34 cellular contexts compared by ENCODE assay signal in genomic region chr1:244029137-244029536, GRCh38. TPM values are rescaled to one million over a fixed set of nuclear protein-coding genes. Genes with fewer than 3 reads are reported as not detected.
DNase-seq lines count a peak whose midpoint lies in the region; ATAC-seq and TF ChIP-seq lines count a peak whose summit lies in the region.
"Had no signal": no experiment of that assay in that cellular context is flagged by ENCODE, and none has a peak within 500 bp of the region (broad histone marks: within the 10 kb centered on the region; RNA-seq: fewer than 3 reads in every experiment).

No MANE protein-coding gene starts in this region.

- no peak for TF ChIP-seq EP300 in transverse colon (IDR thresholded peaks at IDR 0.05; ENCODE audit: low read depth)

- DNase-seq in BE2C: no peak
- no peak for DNase-seq in HFFc6
- peak; percentile 7 for DNase-seq in iris pigment epithelial cell (ENCODE audit: low read depth)
- DNase-seq in NCI-H82 treated with DMSO at 0.1 percent for 48 hours (lab: John Stamatoyannopoulos, UW; ENCODE audit: unreplicated experiment): no peak
- DNase-seq in transverse colon: no peak
- no peak for DNase-seq in stimulated activated naive CD8-positive, alpha-beta T cell treated with anti-CD3 and anti-CD28 coated beads, Interleukin-15, Interleukin-2, amounts not matched to agents 100 U/mL and 50 U/mL, for 24 hours
- no peak for DNase-seq in SIG-M5 treated with dmso at 0.1 percent for 504 hours (lab: John Stamatoyannopoulos, UW; ENCODE audit: unreplicated experiment)
- DNase-seq: activated CD4-positive, alpha-beta memory T cell treated with anti-CD3 and anti-CD28 coated beads for 36 hours; activated CD8-positive, alpha-beta memory T cell treated with anti-CD3 and anti-CD28 coated beads, Interleukin-2, amount 50 U/mL, for 4 hours; CD8-positive, alpha-beta memory T cell; endodermal cell; hypothalamus; KBM-7; left ventricle myocardium superior; MG63; naive thymus-derived CD4-positive, alpha-beta T cell; NCI-H1417; NCI-H2107; NCI-H446 treated with DMSO at 0.1 percent for 48 hours; nucleus accumbens; Peyer's patch; SIG-M5; stimulated activated naive CD4-positive, alpha-beta T cell; T-cell had no signal

- in situ Hi-C loops in transverse colon (cut with MboI; ENCODE audit: low pct_ligation_motif_present in 1 of 4, low pct_unique_long_range_greater_than_20kb in 1 of 4, low sequenced_read_pairs in 3 of 4): loop anchor here in 1 of 4 donors (25.0 kb wide), 1 partner anchor 233 kb away; no protein-coding TSS in a partner anchor

- ATAC-seq in SK-N-SH treated with all-trans-retinoic acid at 6 μM for 48 hours: peak; percentile 45; the same call in 2 of the 3 replicates
- ATAC-seq in stimulated activated naive CD8-positive, alpha-beta T cell treated with anti-CD3 and anti-CD28 coated beads, Interleukin-15, Interleukin-2, amounts not matched to agents 100 U/mL and 50 U/mL, for 24 hours: no peak
- ATAC-seq: activated CD4-positive, CD25-positive, alpha-beta regulatory T cell treated with anti-CD3 and anti-CD28 coated beads, Interleukin-2, amount 50 U/mL, for 24 hours; activated T-helper 17 cell treated with anti-CD3 and anti-CD28 coated beads, Interleukin-2, amount 50 U/mL, for 72 hours; gastroesophageal sphincter; HCT116; naive thymus-derived CD4-positive, alpha-beta T cell; T-cell had no signal

- H3K9me3 ChIP-seq in BE2C (no peaks in the 10 kb centered on the region), transverse colon (no peaks in the 10 kb centered on the region)
- H3K9me3 ChIP-seq: esophagus muscularis mucosa, gastroesophageal sphincter, MG63, Peyer's patch, thoracic aorta, vagina had no signal

- no peaks in the 10 kb centered on the region for H3K4me1 Mint-ChIP-seq in HFFc6 (ENCODE audit: low read depth)
- H3K4me1 Mint-ChIP-seq: activated naive CD4-positive, alpha-beta T cell treated with anti-CD3 and anti-CD28 coated beads, Interleukin-2, amount 50 U/mL, for 24 hours; activated T-helper 17 cell treated with anti-CD3 and anti-CD28 coated beads, Interleukin-2, amount 50 U/mL, for 72 hours; CD8-positive, alpha-beta memory T cell; endodermal cell; naive thymus-derived CD4-positive, alpha-beta T cell; T-cell had no signal

- H3K9me3 Mint-ChIP-seq in HFFc6: no peaks in the 10 kb centered on the region
- H3K9me3 Mint-ChIP-seq: activated CD4-positive, alpha-beta memory T cell treated with anti-CD3 and anti-CD28 coated beads for 36 hours; activated naive CD4-positive, alpha-beta T cell treated with anti-CD3 and anti-CD28 coated beads, Interleukin-2, amount 50 U/mL, for 24 hours; activated T-helper 17 cell treated with anti-CD3 and anti-CD28 coated beads, Interleukin-2, amount 50 U/mL, for 72 hours; CD8-positive, alpha-beta memory T cell; dendritic cell treated with granulocyte-macrophage colony-stimulating factor and Interleukin-4, amounts not matched to agents 40 ng/mL and 50 ng/mL, for 4 days; naive thymus-derived CD4-positive, alpha-beta T cell; T-cell had no signal

- no peaks in the 10 kb centered on the region for H3K36me3 Mint-ChIP-seq in HFFc6 (ENCODE audit: low read depth)
- H3K36me3 Mint-ChIP-seq: activated CD4-positive, alpha-beta memory T cell treated with anti-CD3 and anti-CD28 coated beads for 36 hours; activated naive CD4-positive, alpha-beta T cell treated with anti-CD3 and anti-CD28 coated beads, Interleukin-2, amount 50 U/mL, for 24 hours; CD8-positive, alpha-beta memory T cell; naive thymus-derived CD4-positive, alpha-beta T cell; T-cell had no signal

- H3K27ac Mint-ChIP-seq in HFFc6: no peak overlapping the region
- H3K27ac Mint-ChIP-seq: activated CD4-positive, alpha-beta memory T cell treated with anti-CD3 and anti-CD28 coated beads for 36 hours; activated naive CD4-positive, alpha-beta T cell treated with anti-CD3 and anti-CD28 coated beads, Interleukin-2, amount 50 U/mL, for 24 hours; activated T-helper 17 cell treated with anti-CD3 and anti-CD28 coated beads, Interleukin-2, amount 50 U/mL, for 72 hours; CD8-positive, alpha-beta memory T cell; dendritic cell treated with granulocyte-macrophage colony-stimulating factor and Interleukin-4, amounts not matched to agents 40 ng/mL and 50 ng/mL, for 4 days; endodermal cell; naive thymus-derived CD4-positive, alpha-beta T cell; T-cell had no signal

- peak; percentile 47 for TF ChIP-seq CTCF in BE2C (IDR thresholded peaks at IDR 0.05; ENCODE audit: low read depth, low read length)
- peak; percentile 36 for TF ChIP-seq CTCF in HFFc6 (IDR thresholded peaks at IDR 0.05)
- TF ChIP-seq CTCF in transverse colon (IDR thresholded peaks at IDR 0.05): no peak

- no peak for TF ChIP-seq POLR2A in transverse colon (IDR thresholded peaks at IDR 0.05)

- H3K36me3 ChIP-seq in BE2C (no peaks in the 10 kb centered on the region), transverse colon (no peaks in the 10 kb centered on the region)
- H3K36me3 ChIP-seq: esophagus muscularis mucosa, gastroesophageal sphincter, MG63, Peyer's patch, thoracic aorta, vagina had no signal

- H3K27me3 ChIP-seq in BE2C (no peaks in the 10 kb centered on the region), transverse colon (no peaks in the 10 kb centered on the region)
- H3K27me3 ChIP-seq: esophagus muscularis mucosa, gastroesophageal sphincter, Peyer's patch, vagina had no signal

- H3K4me1 ChIP-seq in BE2C (peaks cover 4% of the 10 kb centered on the region; the same call in 1 of the 2 replicates), transverse colon (no peaks in the 10 kb centered on the region)
- H3K4me1 ChIP-seq: esophagus muscularis mucosa, gastroesophageal sphincter, Peyer's patch, vagina had no signal

- WGBS in transverse colon (ENCODE audit: low coverage in 1 of 2), 2 donors: 61 to 77% methylated on average over 3 of the region's 3 CpGs

- H3K27ac ChIP-seq in transverse colon: no peak overlapping the region
- H3K27ac ChIP-seq: esophagus muscularis mucosa, gastroesophageal sphincter, Peyer's patch, thoracic aorta, vagina had no signal

- H3K4me3 Mint-ChIP-seq in HFFc6: no peak overlapping the region
- H3K4me3 Mint-ChIP-seq: activated CD4-positive, alpha-beta memory T cell treated with anti-CD3 and anti-CD28 coated beads for 36 hours; activated naive CD4-positive, alpha-beta T cell treated with anti-CD3 and anti-CD28 coated beads, Interleukin-2, amount 50 U/mL, for 24 hours; activated T-helper 17 cell treated with anti-CD3 and anti-CD28 coated beads, Interleukin-2, amount 50 U/mL, for 72 hours; CD8-positive, alpha-beta memory T cell; dendritic cell treated with granulocyte-macrophage colony-stimulating factor and Interleukin-4, amounts not matched to agents 40 ng/mL and 50 ng/mL, for 4 days; endodermal cell; naive thymus-derived CD4-positive, alpha-beta T cell; T-cell had no signal

- H3K27me3 Mint-ChIP-seq in HFFc6 (ENCODE audit: insufficient read depth): peaks cover 16% of the 10 kb centered on the region

- H3K4me3 ChIP-seq in BE2C (ENCODE audit: low read depth, low read length) (no peak overlapping the region), transverse colon (no peak overlapping the region)
- H3K4me3 ChIP-seq: esophagus muscularis mucosa, gastroesophageal sphincter, MG63, Peyer's patch, thoracic aorta, vagina had no signal

- intact Hi-C loops in transverse colon (cut with DNase I; ENCODE audit: low total_unique reads): no loop called here

TF ChIP-seq in SK-N-SH treated with all-trans-retinoic acid at 6 μM for 48 hours, 23 proteins besides CTCF, POLR2A, EP300 and RAD21:
- TF ChIP-seq, protein P1, sequence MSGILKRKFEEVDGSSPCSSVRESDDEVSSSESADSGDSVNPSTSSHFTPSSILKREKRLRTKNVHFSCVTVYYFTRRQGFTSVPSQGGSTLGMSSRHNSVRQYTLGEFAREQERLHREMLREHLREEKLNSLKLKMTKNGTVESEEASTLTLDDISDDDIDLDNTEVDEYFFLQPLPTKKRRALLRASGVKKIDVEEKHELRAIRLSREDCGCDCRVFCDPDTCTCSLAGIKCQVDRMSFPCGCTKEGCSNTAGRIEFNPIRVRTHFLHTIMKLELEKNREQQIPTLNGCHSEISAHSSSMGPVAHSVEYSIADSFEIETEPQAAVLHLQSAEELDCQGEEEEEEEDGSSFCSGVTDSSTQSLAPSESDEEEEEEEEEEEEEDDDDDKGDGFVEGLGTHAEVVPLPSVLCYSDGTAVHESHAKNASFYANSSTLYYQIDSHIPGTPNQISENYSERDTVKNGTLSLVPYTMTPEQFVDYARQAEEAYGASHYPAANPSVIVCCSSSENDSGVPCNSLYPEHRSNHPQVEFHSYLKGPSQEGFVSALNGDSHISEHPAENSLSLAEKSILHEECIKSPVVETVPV (CRISPR knock-in tag; IDR thresholded peaks at IDR 0.05): no peak
- no peak for TF ChIP-seq ZC3H10 (CRISPR knock-in tag; IDR thresholded peaks at IDR 0.05)
- TF ChIP-seq, protein P2, sequence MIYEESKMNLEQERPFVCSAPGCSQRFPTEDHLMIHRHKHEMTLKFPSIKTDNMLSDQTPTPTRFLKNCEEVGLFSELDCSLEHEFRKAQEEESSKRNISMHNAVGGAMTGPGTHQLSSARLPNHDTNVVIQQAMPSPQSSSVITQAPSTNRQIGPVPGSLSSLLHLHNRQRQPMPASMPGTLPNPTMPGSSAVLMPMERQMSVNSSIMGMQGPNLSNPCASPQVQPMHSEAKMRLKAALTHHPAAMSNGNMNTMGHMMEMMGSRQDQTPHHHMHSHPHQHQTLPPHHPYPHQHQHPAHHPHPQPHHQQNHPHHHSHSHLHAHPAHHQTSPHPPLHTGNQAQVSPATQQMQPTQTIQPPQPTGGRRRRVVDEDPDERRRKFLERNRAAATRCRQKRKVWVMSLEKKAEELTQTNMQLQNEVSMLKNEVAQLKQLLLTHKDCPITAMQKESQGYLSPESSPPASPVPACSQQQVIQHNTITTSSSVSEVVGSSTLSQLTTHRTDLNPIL (CRISPR knock-in tag; IDR thresholded peaks at IDR 0.05; ENCODE audit: low read depth): no peak
- no peak for TF ChIP-seq ZNF70 (CRISPR knock-in tag; IDR thresholded peaks at IDR 0.05)
- TF ChIP-seq BACH2 (CRISPR knock-in tag; IDR thresholded peaks at IDR 0.05; ENCODE audit: borderline replicate concordance): no peak
TF ChIP-seq in SK-N-SH treated with all-trans-retinoic acid at 6 μM for 48 hours: peak in this region for 0.

RNA-seq across cellular contexts. Expression of gene ZBTB18, which starts 21.9 kb away (rescaled TPM):
- 23.9 TPM for polyA plus RNA-seq in BE2C (2012; ENCODE audit: insufficient read depth, insufficient read length, low read depth)
- total RNA-seq in HFFc6 (2021; fragmentation: NEBNext Ultra II Directional; extraction: Animal tissue kit (Norgen Biotek cat#: 25700)): 10 to 100 TPM; 19.4 to 24.5 (median 22.0) TPM
- total RNA-seq in transverse colon: 10 to 100 TPM in 3 of 4 donors, 1 to 10 TPM in 1; 4.1 to 32.8 (median 17.7) TPM

Comparison
In these comparisons a context has a peak if more than half of its experiments do, and no peak if none do; other contexts are left out.
1. CTCF ChIP-seq: peak in BE2C (single experiment) and HFFc6 (single experiment); none in transverse colon (0 of 5).